In genomic region chr12:111773801-111774551, GRCh38 we compare ENCODE assay signal across 8 cellular contexts. TPM values are rescaled to one million over a fixed set of nuclear protein-coding genes. Genes with fewer than 3 reads are reported as not detected.
DNase-seq lines count a peak whose midpoint lies in the region; ATAC-seq and TF ChIP-seq lines count a peak whose summit lies in the region.

No MANE protein-coding gene starts in this region.

- DNase-seq in GM12865 (ENCODE audit: low read depth) (peak; percentile 76), MG63 (peak; percentile 70), mucosa of gallbladder (ENCODE audit: low spot score) (peak; percentile 82), NCI-H748 treated with DMSO at 0.1 percent for 48 hours (lab: John Stamatoyannopoulos, UW) (no peak), COLO829 (ENCODE audit: low spot score) (no peak)
- DNase-seq in activated effector memory CD4-positive, alpha-beta T cell treated with anti-CD3 and anti-CD28 coated beads, Interleukin-2, amount 50 U/mL, for 16 hours: no peak

- peak overlapping the region; percentile 98 for H3K27ac Mint-ChIP-seq in dendritic cell treated with granulocyte-macrophage colony-stimulating factor and Interleukin-4, amounts not matched to agents 40 ng/mL and 50 ng/mL, for 4 days
- no peak overlapping the region for H3K27ac Mint-ChIP-seq in activated T-helper 17 cell treated with anti-CD3 and anti-CD28 coated beads, Interleukin-2, amount 50 U/mL, for 72 hours

- intact Hi-C loops in dendritic cell treated with granulocyte-macrophage colony-stimulating factor and Interleukin-4, amounts not matched to agents 40 ng/mL and 50 ng/mL, for 4 days (cut with micrococcal nuclease): no loop called here

- H3K27me3 Mint-ChIP-seq in dendritic cell treated with granulocyte-macrophage colony-stimulating factor and Interleukin-4, amounts not matched to agents 40 ng/mL and 50 ng/mL, for 4 days: no peaks in the 10 kb centered on the region
- H3K27me3 Mint-ChIP-seq in activated T-helper 17 cell treated with anti-CD3 and anti-CD28 coated beads, Interleukin-2, amount 50 U/mL, for 72 hours: peaks cover 12% of the 10 kb centered on the region

- H3K4me3 ChIP-seq in GM12865 (ENCODE audit: low read depth, low read length) (peak overlapping the region; percentile 33), MG63 (no peak overlapping the region)

- ATAC-seq in activated T-helper 17 cell treated with anti-CD3 and anti-CD28 coated beads, Interleukin-2, amount 50 U/mL, for 72 hours (replicated peaks): no peak

- no peaks in the 10 kb centered on the region for H3K36me3 Mint-ChIP-seq in dendritic cell treated with granulocyte-macrophage colony-stimulating factor and Interleukin-4, amounts not matched to agents 40 ng/mL and 50 ng/mL, for 4 days (ENCODE audit: low read depth)
- H3K36me3 Mint-ChIP-seq in activated T-helper 17 cell treated with anti-CD3 and anti-CD28 coated beads, Interleukin-2, amount 50 U/mL, for 72 hours (ENCODE audit: low read depth): no peaks in the 10 kb centered on the region

- no peak for TF ChIP-seq CTCF in GM12865 (IDR thresholded peaks at IDR 0.05; ENCODE audit: insufficient read depth, low read depth, low read length, missing control alignments)

- H3K27me3 ChIP-seq in MG63: no peaks in the 10 kb centered on the region

- peaks cover 4% of the 10 kb centered on the region; the same call in 1 of the 2 replicates for H3K36me3 ChIP-seq in MG63

- peak overlapping the region; percentile 55 for H3K4me3 Mint-ChIP-seq in dendritic cell treated with granulocyte-macrophage colony-stimulating factor and Interleukin-4, amounts not matched to agents 40 ng/mL and 50 ng/mL, for 4 days
- no peak overlapping the region for H3K4me3 Mint-ChIP-seq in activated T-helper 17 cell treated with anti-CD3 and anti-CD28 coated beads, Interleukin-2, amount 50 U/mL, for 72 hours

- H3K4me1 Mint-ChIP-seq in dendritic cell treated with granulocyte-macrophage colony-stimulating factor and Interleukin-4, amounts not matched to agents 40 ng/mL and 50 ng/mL, for 4 days (ENCODE audit: low read depth): peaks cover 85% of the 10 kb centered on the region
- H3K4me1 Mint-ChIP-seq in activated T-helper 17 cell treated with anti-CD3 and anti-CD28 coated beads, Interleukin-2, amount 50 U/mL, for 72 hours: no peaks in the 10 kb centered on the region

- H3K9me3 ChIP-seq in MG63: no peaks in the 10 kb centered on the region

- H3K9me3 Mint-ChIP-seq in dendritic cell treated with granulocyte-macrophage colony-stimulating factor and Interleukin-4, amounts not matched to agents 40 ng/mL and 50 ng/mL, for 4 days: no peaks in the 10 kb centered on the region
- no peaks in the 10 kb centered on the region for H3K9me3 Mint-ChIP-seq in activated T-helper 17 cell treated with anti-CD3 and anti-CD28 coated beads, Interleukin-2, amount 50 U/mL, for 72 hours

RNA-seq across cellular contexts. Expression of gene ALDH2, which starts 7.2 kb away (rescaled TPM):
- total RNA-seq in MG63 (2014; rRNA removed; shearing (Covaris generic); ENCODE audit: low replicate concordance): 55.8 and 61.9 TPM in 2 replicates
- 259 TPM for total RNA-seq in mucosa of gallbladder
- total RNA-seq in activated T-helper 17 cell treated with anti-CD3 and anti-CD28 coated beads, Interleukin-2, amount 50 U/mL, for 72 hours: 1 to 10 TPM in 1 of 2 donors, under 1 TPM in 1; 0.43 to 2.0 TPM

Comparison
In these comparisons a context has a peak if more than half of its experiments do, and no peak if none do; other contexts are left out.
1. DNase-seq: peak in GM12865 (single experiment), MG63 (single experiment) and mucosa of gallbladder (single experiment); none in NCI-H748 treated with DMSO at 0.1 percent for 48 hours (single experiment), activated effector memory CD4-positive, alpha-beta T cell treated with anti-CD3 and anti-CD28 coated beads, Interleukin-2, amount 50 U/mL, for 16 hours (single experiment) and COLO829 (single experiment).
2. RNA of gene ALDH2, which starts 7.2 kb away (total RNA-seq): 259 TPM in mucosa of gallbladder (single experiment) and 55.8 to 61.9 TPM in MG63; 0.43 to 2.0 TPM in activated T-helper 17 cell treated with anti-CD3 and anti-CD28 coated beads, Interleukin-2, amount 50 U/mL, for 72 hours; every median in the first group is over 10 times any median in the second.